12 cellular contexts compared by ENCODE assay signal in the genomic region with DNA sequence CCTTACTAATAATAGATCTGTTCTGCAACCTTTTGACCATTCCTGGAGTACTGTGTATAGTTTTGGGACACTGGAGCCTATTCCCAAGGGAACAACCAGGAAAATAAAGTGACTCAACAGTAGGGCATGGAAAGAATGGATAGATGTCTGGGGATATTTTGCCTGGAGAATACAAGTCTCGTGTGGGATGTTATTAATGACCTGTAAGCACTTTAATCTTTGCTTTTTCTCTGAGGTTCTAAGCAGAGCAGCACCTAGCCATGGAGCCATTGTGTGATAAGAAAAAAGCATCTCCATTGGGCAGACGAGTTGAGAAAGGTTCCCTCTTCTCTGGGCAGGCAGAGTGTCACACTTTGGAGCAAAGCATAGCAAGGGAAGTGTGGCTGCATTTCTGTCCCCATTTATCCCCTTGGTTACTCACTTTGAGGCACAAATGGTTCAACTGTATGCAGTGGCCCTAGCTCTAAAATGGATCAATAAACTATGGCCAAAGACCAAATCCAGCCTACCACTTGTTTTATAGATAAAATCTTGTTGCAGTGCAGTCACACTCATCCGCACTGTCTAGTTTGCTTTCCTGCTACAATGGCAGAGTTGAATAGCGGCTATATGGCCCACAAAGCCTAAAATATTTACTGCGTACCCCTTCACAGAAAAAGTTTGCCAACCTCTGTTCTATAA. TPM values are rescaled to one million over a fixed set of nuclear protein-coding genes. Genes with fewer than 3 reads are reported as not detected.
DNase-seq lines count a peak whose midpoint lies in the region; TF ChIP-seq lines count a peak whose summit lies in the region.
"Had no signal": no experiment of that assay in that cellular context is flagged by ENCODE, and none has a peak within 500 bp of the region (broad histone marks: within the 10 kb centered on the region; RNA-seq: fewer than 3 reads in every experiment).

No MANE protein-coding gene starts in this region.

- H3K9me2 ChIP-seq in GM23248 (ENCODE audit: insufficient read depth) (no peaks in the 10 kb centered on the region), hepatocyte (replicated peaks; ENCODE audit: insufficient read depth) (no peaks in the 10 kb centered on the region)

- no peak overlapping the region for H3K4me2 ChIP-seq in GM23248 (ENCODE audit: unreplicated experiment)
- no peak overlapping the region for H3K4me2 ChIP-seq in hepatocyte

- H3K9ac ChIP-seq in GM23248 (no peak overlapping the region), colonic mucosa (ENCODE audit: low read depth in 2 of 2, low read length in 2 of 2) (no peak overlapping the region)

- H3K27me3 ChIP-seq in GM23248 (replicated peaks; ENCODE audit: insufficient read depth): no peaks in the 10 kb centered on the region
- H3K27me3 ChIP-seq in hepatocyte: no peaks in the 10 kb centered on the region
- H3K27me3 ChIP-seq in colonic mucosa: no peaks in the 10 kb centered on the region
- H3K27me3 ChIP-seq: adrenal gland had no signal

- intact Hi-C loops in colonic mucosa (cut with DNase I): no loop called here

- TF ChIP-seq CTCF in fibroblast of pulmonary artery (IDR thresholded peaks at IDR 0.05; ENCODE audit: low read length, missing control alignments): no peak
- no peak for TF ChIP-seq CTCF in hepatocyte (IDR thresholded peaks at IDR 0.05; ENCODE audit: poor library complexity)
- no peak for TF ChIP-seq CTCF in colonic mucosa (IDR thresholded peaks at IDR 0.05)

- H3K4me3 ChIP-seq in GM23248: no peak overlapping the region
- H3K4me3 ChIP-seq in fibroblast of pulmonary artery (replicated peaks; ENCODE audit: low read depth, low read length): no peak overlapping the region
- H3K4me3 ChIP-seq in hepatocyte: no peak overlapping the region
- no peak overlapping the region for H3K4me3 ChIP-seq in colonic mucosa
- H3K4me3 ChIP-seq: adrenal gland had no signal

- H3K4me1 ChIP-seq in GM23248 (ENCODE audit: insufficient read depth) (peaks cover 33% of the 10 kb centered on the region), hepatocyte (ENCODE audit: insufficient read depth) (no peaks in the 10 kb centered on the region), colonic mucosa (no peaks in the 10 kb centered on the region)
- H3K4me1 ChIP-seq: adrenal gland had no signal

- 55 to 61% methylated on average over 5 of the region's 5 CpGs for WGBS in GM23248 (ENCODE audit: low coverage in 1 of 2, low lambda C conversion rate in 2 of 2, missing lambda C conversion rate in 2 of 2), 2 experiments
- WGBS in hepatocyte (ENCODE audit: low lambda C conversion rate, missing lambda C conversion rate): 66% methylated on average over 5 of the region's 5 CpGs

- H3K9me3 ChIP-seq in GM23248 (ENCODE audit: low read depth) (no peaks in the 10 kb centered on the region), hepatocyte (ENCODE audit: low read depth) (no peaks in the 10 kb centered on the region), colonic mucosa (no peaks in the 10 kb centered on the region)
- H3K9me3 ChIP-seq: adrenal gland had no signal

- H4K20me1 ChIP-seq in GM23248 (ENCODE audit: insufficient read depth) (no peaks in the 10 kb centered on the region), hepatocyte (ENCODE audit: insufficient read depth, poor library complexity, severe bottlenecking) (no peaks in the 10 kb centered on the region)

- H3K79me2 ChIP-seq in GM23248 (ENCODE audit: insufficient read depth) (no peaks in the 10 kb centered on the region), hepatocyte (no peaks in the 10 kb centered on the region)

- peaks cover 19% of the 10 kb centered on the region for H3F3A ChIP-seq in GM23248 (ENCODE audit: insufficient read depth)

- peak; percentile 55 for DNase-seq in GM23248
- peak; percentile 18 to 57 for DNase-seq in SW 1271 (lab: John Stamatoyannopoulos, UW)
- DNase-seq in fibroblast of pulmonary artery (ENCODE audit: low read depth): peak; percentile 72
- DNase-seq in renal cortical epithelial cell (ENCODE audit: low read depth): peak; percentile 92
- DNase-seq in superior temporal gyrus (ENCODE audit: extremely low spot score): no peak
- DNase-seq in DMS153 treated with DMSO at 0.1 percent for 48 hours (lab: John Stamatoyannopoulos, UW; ENCODE audit: unreplicated experiment): no peak
- no peak for DNase-seq in hepatocyte (ENCODE audit: low spot score)
- no peak for DNase-seq in colonic mucosa
- DNase-seq: activated CD4-positive, alpha-beta memory T cell treated with anti-CD3 and anti-CD28 coated beads for 36 hours; adrenal gland; CD8-positive, alpha-beta T cell; NCI-H2171 treated with DMSO at 0.1 percent for 48 hours had no signal

- in situ Hi-C loops in GM23248 (cut with MboI): no loop called here

- H2AFZ ChIP-seq in GM23248: no peak overlapping the region
- H2AFZ ChIP-seq in hepatocyte: no peak overlapping the region

- H3K27ac ChIP-seq in GM23248: no peak overlapping the region
- no peak overlapping the region for H3K27ac ChIP-seq in hepatocyte
- H3K27ac ChIP-seq in colonic mucosa: no peak overlapping the region
- H3K27ac ChIP-seq: adrenal gland had no signal

- H3K36me3 ChIP-seq in GM23248 (ENCODE audit: low read depth): no peaks in the 10 kb centered on the region
- no peaks in the 10 kb centered on the region for H3K36me3 ChIP-seq in hepatocyte (replicated peaks; ENCODE audit: insufficient read depth, low read depth)
- H3K36me3 ChIP-seq in colonic mucosa: no peaks in the 10 kb centered on the region
- H3K36me3 ChIP-seq: adrenal gland had no signal

RNA-seq across cellular contexts. Expression of a gene that starts 21.0 kb away (rescaled TPM):
- 77.6 and 124 TPM in 2 replicates for total RNA-seq in GM23248 (2014; rRNA removed; shearing (Covaris generic))
- polyA plus RNA-seq in GM23248 (2016; fragmentation: Nextera tagmentation; extraction: Ambion mirVana) (23.1 and 29.8 TPM in 2 replicates), hepatocyte (14.8 and 17.0 TPM in 2 replicates)
- total RNA-seq in renal cortical epithelial cell (21.0 and 34.9 TPM in 2 replicates), hepatocyte (17.1 and 24.3 TPM in 2 replicates), colonic mucosa (10 to 100 TPM; 21.3 to 21.6 TPM)

Comparison
In these comparisons a context has a peak if more than half of its experiments do, and no peak if none do; other contexts are left out.
1. DNase-seq: peak in GM23248 (single experiment), SW 1271 (2 of 2), fibroblast of pulmonary artery (single experiment) and renal cortical epithelial cell (single experiment); none in superior temporal gyrus (single experiment), DMS153 treated with DMSO at 0.1 percent for 48 hours (single experiment), hepatocyte (single experiment) and colonic mucosa (single experiment).